15 cellular contexts compared by ENCODE assay signal in the genomic region with DNA sequence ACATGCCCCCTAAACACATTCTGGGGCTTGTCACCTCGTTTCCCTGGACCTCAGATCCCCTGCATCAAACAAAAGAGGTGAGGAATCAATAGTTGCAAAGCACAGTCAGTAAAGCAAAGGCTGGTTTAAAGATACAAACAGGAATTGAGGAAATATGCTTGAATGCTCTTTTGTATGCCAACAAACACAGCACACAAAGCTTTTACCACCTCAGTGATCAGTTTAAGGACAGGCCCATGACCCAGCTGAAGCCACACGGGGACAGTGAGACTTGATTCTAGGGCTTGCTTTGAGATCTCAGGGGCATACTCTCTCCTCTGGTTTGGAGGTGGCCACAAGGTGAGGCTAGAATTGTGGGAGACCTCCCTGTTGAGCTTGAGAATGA.
DNase-seq lines count a peak whose midpoint lies in the region; ATAC-seq and TF ChIP-seq lines count a peak whose summit lies in the region.
"Had no signal": no experiment of that assay in that cellular context is flagged by ENCODE, and none has a peak within 500 bp of the region (broad histone marks: within the 10 kb centered on the region; RNA-seq: fewer than 3 reads in every experiment).

No MANE protein-coding gene starts in this region.

- no peaks in the 10 kb centered on the region for H3K36me3 ChIP-seq in BLaER1 treated with 17β-estradiol and CSF1 and Interleukin-3, amounts not matched to agents 10 nM and 100 nM
- H3K36me3 ChIP-seq in osteoblast (ENCODE audit: insufficient read depth, low read length) = no peaks in the 10 kb centered on the region
- H3K36me3 ChIP-seq: HAP-1 had no signal

- no peaks in the 10 kb centered on the region for H3K4me1 Mint-ChIP-seq in activated CD8-positive, alpha-beta memory T cell treated with anti-CD3 and anti-CD28 coated beads, Interleukin-2, amount 10 ng/mL, durations not matched to agents 7 days and 5 days
- peaks cover 12% of the 10 kb centered on the region for H3K4me1 Mint-ChIP-seq in type B pancreatic cell (ENCODE audit: unreplicated experiment)
- H3K4me1 Mint-ChIP-seq: CD4-positive, CD25-positive, alpha-beta regulatory T cell had no signal

- H3K4me2 ChIP-seq in BLaER1 treated with 17β-estradiol and CSF1 and Interleukin-3, amounts not matched to agents 10 nM and 100 nM = peak overlapping the region; percentile 29 to 95 (median 81); a peak in 21 of 22 replicates
- H3K4me2 ChIP-seq in osteoblast (ENCODE audit: insufficient read depth, low read length) = no peak overlapping the region
- H3K4me2 ChIP-seq: A549 had no signal

- DNase-seq in activated CD8-positive, alpha-beta memory T cell treated with anti-CD3 and anti-CD28 coated beads, Interleukin-2, amount 10 ng/mL, durations not matched to agents 7 days and 5 days = peak; percentile 23
- peak; percentile 79 for DNase-seq in osteoblast (ENCODE audit: insufficient read length, low spot score, missing footprints)
- DNase-seq in type B pancreatic cell (ENCODE audit: extremely low spot score, unreplicated experiment) = peak; percentile 7
- no peak for DNase-seq in NOMO-1 treated with dmso at 0.1 percent for 144 hours (lab: John Stamatoyannopoulos, UW; ENCODE audit: unreplicated experiment)
- DNase-seq: Calu3; CD4-positive, CD25-positive, alpha-beta regulatory T cell; DMS 273 treated with DMSO at 0.1 percent for 48 hours; DMS79 had no signal

- peak overlapping the region in 8 of 11 experiments; percentile 22 to 76 (median 54); a peak in 15 of 22 replicates for H3K27ac ChIP-seq in BLaER1 treated with 17β-estradiol and CSF1 and Interleukin-3, amounts not matched to agents 10 nM and 100 nM
- no peak overlapping the region for H3K27ac ChIP-seq in osteoblast (ENCODE audit: low read depth, low read length)
- H3K27ac ChIP-seq: A549 had no signal

- H3K9me3 Mint-ChIP-seq in activated CD8-positive, alpha-beta memory T cell treated with anti-CD3 and anti-CD28 coated beads, Interleukin-2, amount 10 ng/mL, durations not matched to agents 7 days and 5 days (ENCODE audit: low read depth) = no peaks in the 10 kb centered on the region
- H3K9me3 Mint-ChIP-seq in type B pancreatic cell = no peaks in the 10 kb centered on the region

- peaks cover 0 to 3% (median 0%) of the 10 kb centered on the region in 11 experiments; a peak in 3 of 22 replicates for H3K9me3 ChIP-seq in BLaER1 treated with 17β-estradiol and CSF1 and Interleukin-3, amounts not matched to agents 10 nM and 100 nM (replicated peaks in 1 of 11)
- H3K9me3 ChIP-seq in osteoblast (ENCODE audit: low read depth, low read length) = no peaks in the 10 kb centered on the region
- H3K9me3 ChIP-seq: HAP-1 had no signal

- H3K36me3 Mint-ChIP-seq in activated CD8-positive, alpha-beta memory T cell treated with anti-CD3 and anti-CD28 coated beads, Interleukin-2, amount 10 ng/mL, durations not matched to agents 7 days and 5 days = no peaks in the 10 kb centered on the region
- no peaks in the 10 kb centered on the region for H3K36me3 Mint-ChIP-seq in type B pancreatic cell
- H3K36me3 Mint-ChIP-seq: CD4-positive, CD25-positive, alpha-beta regulatory T cell; IgD-negative memory B cell had no signal

- no peak overlapping the region for H3K4me3 Mint-ChIP-seq in activated CD8-positive, alpha-beta memory T cell treated with anti-CD3 and anti-CD28 coated beads, Interleukin-2, amount 10 ng/mL, durations not matched to agents 7 days and 5 days
- H3K4me3 Mint-ChIP-seq in type B pancreatic cell = no peak overlapping the region
- H3K4me3 Mint-ChIP-seq: CD4-positive, CD25-positive, alpha-beta regulatory T cell had no signal

- ATAC-seq in activated CD8-positive, alpha-beta memory T cell treated with anti-CD3 and anti-CD28 coated beads, Interleukin-2, amount 10 ng/mL, durations not matched to agents 7 days and 5 days = no peak
- ATAC-seq in GM18520 (IDR thresholded peaks at IDR 0.05; ENCODE audit: unreplicated experiment) (no peak), GM19455 (IDR thresholded peaks at IDR 0.05; ENCODE audit: unreplicated experiment) (no peak)
- ATAC-seq: A549, GM12878 had no signal

- CTCF ChIA-PET in activated CD8-positive, alpha-beta memory T cell treated with anti-CD3 and anti-CD28 coated beads, Interleukin-2, amount 10 ng/mL, durations not matched to agents 7 days and 5 days (lab: Charles Lee) = no interaction called here

- TF ChIP-seq CTCF in osteoblast (IDR thresholded peaks at IDR 0.05; ENCODE audit: extremely low read depth, low read depth, low read length) (no peak), type B pancreatic cell (conservative IDR thresholded peaks at IDR 0.05) (no peak)

- peaks cover 0 to 7% (median 0%) of the 10 kb centered on the region in 11 experiments; a peak in 1 of 22 replicates for H3K27me3 ChIP-seq in BLaER1 treated with 17β-estradiol and CSF1 and Interleukin-3, amounts not matched to agents 10 nM and 100 nM
- H3K27me3 ChIP-seq in osteoblast (ENCODE audit: insufficient read depth, low read length) = peaks cover 6% of the 10 kb centered on the region

- no peaks in the 10 kb centered on the region for H4K20me1 ChIP-seq in BLaER1 treated with 17β-estradiol and CSF1 and Interleukin-3, amounts not matched to agents 10 nM and 100 nM
- no peaks in the 10 kb centered on the region for H4K20me1 ChIP-seq in osteoblast (ENCODE audit: insufficient read depth, low read length)

- peak overlapping the region in 1 of 10 experiments; percentile 34; a peak in 1 of 20 replicates for H3K4me3 ChIP-seq in BLaER1 treated with 17β-estradiol and CSF1 and Interleukin-3, amounts not matched to agents 10 nM and 100 nM
- no peak overlapping the region for H3K4me3 ChIP-seq in osteoblast (ENCODE audit: insufficient read depth, low read length)
- H3K4me3 ChIP-seq: A549, GM12878, HAP-1 had no signal

- no peak overlapping the region for H3K27ac Mint-ChIP-seq in activated CD8-positive, alpha-beta memory T cell treated with anti-CD3 and anti-CD28 coated beads, Interleukin-2, amount 10 ng/mL, durations not matched to agents 7 days and 5 days
- no peak overlapping the region for H3K27ac Mint-ChIP-seq in type B pancreatic cell
- H3K27ac Mint-ChIP-seq: CD4-positive, CD25-positive, alpha-beta regulatory T cell; IgD-negative memory B cell had no signal

- H3K4me1 ChIP-seq in BLaER1 treated with 17β-estradiol and CSF1 and Interleukin-3, amounts not matched to agents 10 nM and 100 nM = peaks cover 35 to 98% (median 89%) of the 10 kb centered on the region in 10 experiments
- H3K4me1 ChIP-seq in osteoblast (ENCODE audit: insufficient read depth, low read length) = no peaks in the 10 kb centered on the region
- H3K4me1 ChIP-seq: A549, HAP-1 had no signal

- H3K27me3 Mint-ChIP-seq in activated CD8-positive, alpha-beta memory T cell treated with anti-CD3 and anti-CD28 coated beads, Interleukin-2, amount 10 ng/mL, durations not matched to agents 7 days and 5 days = peaks cover 30% of the 10 kb centered on the region
- H3K27me3 Mint-ChIP-seq in type B pancreatic cell = peaks cover 2% of the 10 kb centered on the region

- H2AFZ ChIP-seq in osteoblast (ENCODE audit: low read length) = no peak overlapping the region

- H3K9ac ChIP-seq in BLaER1 treated with 17β-estradiol and CSF1 and Interleukin-3, amounts not matched to agents 10 nM and 100 nM = peak overlapping the region in 6 of 11 experiments; percentile 16 to 64 (median 48); a peak in 10 of 22 replicates

- no peaks in the 10 kb centered on the region for H3K79me2 ChIP-seq in osteoblast (ENCODE audit: insufficient read depth, low read length)
